In genomic region chr3:126294211-126294801, GRCh38 we compare ENCODE assay signal across 18 cellular contexts.
DNase-seq lines count a peak whose midpoint lies in the region; ATAC-seq and TF ChIP-seq lines count a peak whose summit lies in the region.
"Had no signal": no experiment of that assay in that cellular context is flagged by ENCODE, and none has a peak within 500 bp of the region (broad histone marks: within the 10 kb centered on the region; RNA-seq: fewer than 3 reads in every experiment).

No MANE protein-coding gene starts in this region.

- no peaks in the 10 kb centered on the region for H3K36me3 ChIP-seq in lung (ENCODE audit: control insufficient read depth in 2 of 2, insufficient read depth in 2 of 2, low read length in 2 of 2)

- H3K27me3 ChIP-seq in right cardiac atrium (ENCODE audit: control insufficient read depth, insufficient read depth) (no peaks in the 10 kb centered on the region), lung (ENCODE audit: control insufficient read depth, insufficient read depth) (no peaks in the 10 kb centered on the region)

- no peak for TF ChIP-seq CTCF in lung (IDR thresholded peaks at IDR 0.05; ENCODE audit: control extremely low read depth, extremely low read depth)

- no peaks in the 10 kb centered on the region for H3K4me1 ChIP-seq in right cardiac atrium (ENCODE audit: control insufficient read depth, insufficient read depth, low read length)
- peaks cover 0 to 4% of the 10 kb centered on the region in 2 donors for H3K4me1 ChIP-seq in lung (ENCODE audit: control insufficient read depth in 2 of 2, insufficient read depth in 2 of 2, low read length in 2 of 2)

- DNase-seq in Right ventricle myocardium inferior (ENCODE audit: missing footprints) (no peak), cardiac septum (ENCODE audit: low spot score) (no peak), right cardiac atrium (no peak), lung (ENCODE audit: low spot score) (peak; percentile 13), occipital lobe (lab: John Stamatoyannopoulos, UW) (no peak)
- no peak for DNase-seq in NK-92 treated with Interleukin-12 subunit alpha and Interleukin-12 subunit beta, amount 100 ng/mL, for 24 hours (lab: John Stamatoyannopoulos, UW)
- DNase-seq: DMS 273 treated with DMSO at 0.1 percent for 48 hours, GDM1, KG1, NCI-H1417, NCI-H187, NCI-H2107, NCI-H510A treated with DMSO at 0.1 percent for 48 hours, NCI-H774, RPMI8226 had no signal

- H3K4me3 ChIP-seq in right cardiac atrium (ENCODE audit: low read length) (no peak overlapping the region), lung (no peak overlapping the region)

- peak; percentile 8 for ATAC-seq in Right ventricle myocardium inferior
- ATAC-seq in right cardiac atrium = no peak
- no peak for ATAC-seq in lung (ENCODE audit: insufficient read depth, low FRiP score)
- ATAC-seq in GM21576 (IDR thresholded peaks at IDR 0.05; ENCODE audit: unreplicated experiment) = no peak
- ATAC-seq in GM21526 (IDR thresholded peaks at IDR 0.05; ENCODE audit: low FRiP score, unreplicated experiment) = no peak

- 76% methylated on average over 10 of the region's 10 CpGs for WGBS in right cardiac atrium
- 81 to 88% methylated on average over 10 of the region's 10 CpGs for WGBS in lung, 2 donors

- peak overlapping the region; percentile 26 for H3K27ac ChIP-seq in right cardiac atrium (ENCODE audit: low read length)
- peak overlapping the region; percentile 2 to 63 for H3K27ac ChIP-seq in lung (ENCODE audit: low read depth in 1 of 2, low read length in 1 of 2)
- H3K27ac ChIP-seq: 22Rv1 had no signal

- intact Hi-C loops in Right ventricle myocardium inferior (cut with DNase I) = loop anchor here (5.0 kb wide), 1 partner anchor 63 kb away; the partner anchor contains the start of gene KLF15
- intact Hi-C loops in cardiac septum (cut with DNase I) = no loop called here
- intact Hi-C loops in right cardiac atrium (cut with DNase I) = no loop called here

- H3K9me3 ChIP-seq in right cardiac atrium (ENCODE audit: control insufficient read depth, low read length) (no peaks in the 10 kb centered on the region), lung (ENCODE audit: control insufficient read depth in 2 of 2, insufficient read depth in 1 of 2, low read length in 1 of 2) (no peaks in the 10 kb centered on the region)
